ENCODE assay signal across 8 cellular contexts in genomic region chr5:140555747-140556312, GRCh38. TPM values are rescaled to one million over a fixed set of nuclear protein-coding genes. Genes with fewer than 3 reads are reported as not detected.
DNase-seq lines count a peak whose midpoint lies in the region; ATAC-seq and TF ChIP-seq lines count a peak whose summit lies in the region.

No MANE protein-coding gene starts in this region.

- peak overlapping the region; percentile 86 for H3K4me2 ChIP-seq in Karpas-422 (ENCODE audit: low read depth, low read length, poor library complexity, severe bottlenecking)

- H3K36me3 ChIP-seq in Karpas-422 (ENCODE audit: insufficient read depth, low read length): peaks cover 25% of the 10 kb centered on the region; the same call in 1 of the 2 replicates
- peaks cover 12% of the 10 kb centered on the region for H3K36me3 ChIP-seq in colonic mucosa

- H3K27ac ChIP-seq in Karpas-422 (ENCODE audit: low read length): peak overlapping the region; percentile 72
- no peak overlapping the region for H3K27ac ChIP-seq in colonic mucosa

- H3K9me3 Mint-ChIP-seq in nephron progenitor cell: no peaks in the 10 kb centered on the region

- peak; percentile 56 for DNase-seq in Karpas-422
- DNase-seq in colonic mucosa: no peak
- DNase-seq in nephron progenitor cell: no peak
- no peak for DNase-seq in NCI-H1694 (lab: John Stamatoyannopoulos, UW)
- DNase-seq in sciatic nerve (ENCODE audit: low spot score): no peak
- DNase-seq in DMS153 treated with DMSO at 0.1 percent for 48 hours (lab: John Stamatoyannopoulos, UW; ENCODE audit: unreplicated experiment): no peak
- DNase-seq in cerebellum (ENCODE audit: low spot score): no peak

- peaks cover 35% of the 10 kb centered on the region for H3K4me1 Mint-ChIP-seq in nephron progenitor cell

- peak overlapping the region; percentile 92 for H3K9ac ChIP-seq in Karpas-422 (ENCODE audit: low read length)
- peak overlapping the region; percentile 4 to 90 for H3K9ac ChIP-seq in colonic mucosa (ENCODE audit: low read depth in 2 of 2, low read length in 2 of 2)

- peak overlapping the region; percentile 93 for H3K4me3 Mint-ChIP-seq in nephron progenitor cell

- peak overlapping the region; percentile 99 for H3K4me3 ChIP-seq in GM08714 (ENCODE audit: low read length)
- H3K4me3 ChIP-seq in Karpas-422 (ENCODE audit: low read length): peak overlapping the region; percentile 89
- peak overlapping the region; percentile 71 for H3K4me3 ChIP-seq in colonic mucosa

- H3K4me1 ChIP-seq in Karpas-422 (ENCODE audit: low read length) (peaks cover 47% of the 10 kb centered on the region), colonic mucosa (peaks cover 16% of the 10 kb centered on the region)

- no peak overlapping the region for H3K27ac Mint-ChIP-seq in nephron progenitor cell

- H2AFZ ChIP-seq in Karpas-422 (ENCODE audit: low read length): no peak overlapping the region

- H3K27me3 ChIP-seq in Karpas-422 (ENCODE audit: low read length) (no peaks in the 10 kb centered on the region), colonic mucosa (no peaks in the 10 kb centered on the region)

- no peaks in the 10 kb centered on the region for H3K27me3 Mint-ChIP-seq in nephron progenitor cell (ENCODE audit: low read depth, poor library complexity)

- TF ChIP-seq CTCF in colonic mucosa (IDR thresholded peaks at IDR 0.05): no peak
- no peak for TF ChIP-seq CTCF in nephron progenitor cell (IDR thresholded peaks at IDR 0.05)

- H3K9me2 ChIP-seq in Karpas-422 (replicated peaks; ENCODE audit: insufficient read depth, low read length): no peaks in the 10 kb centered on the region

- H3K9me3 ChIP-seq in Karpas-422 (ENCODE audit: low read length) (no peaks in the 10 kb centered on the region), colonic mucosa (no peaks in the 10 kb centered on the region)

- H3K36me3 Mint-ChIP-seq in nephron progenitor cell (ENCODE audit: low read depth): peaks cover 28% of the 10 kb centered on the region

- no peak for ATAC-seq in sciatic nerve

- H3K79me2 ChIP-seq in Karpas-422 (ENCODE audit: low read length): peaks cover 59% of the 10 kb centered on the region

- no peaks in the 10 kb centered on the region for H4K20me1 ChIP-seq in Karpas-422 (ENCODE audit: insufficient read depth, low read depth, low read length)

- intact Hi-C loops in colonic mucosa (cut with DNase I) (no loop called here), sciatic nerve (cut with DNase I) (no loop called here)

RNA-seq across cellular contexts. Expression of gene SRA1, which starts 1.4 kb away (rescaled TPM):
- total RNA-seq in Karpas-422 (2014; rRNA removed; shearing (Covaris generic); ENCODE audit: low replicate concordance): 27.1 and 45.7 TPM in 2 replicates
- 10 to 100 TPM; 24.5 to 34.1 TPM for total RNA-seq in colonic mucosa
- total RNA-seq in sciatic nerve: 23.2 TPM
- 22.5 TPM for total RNA-seq in cerebellum

RNA-seq across cellular contexts. Expression of gene EIF4EBP3, which starts 8.4 kb away (rescaled TPM):
- total RNA-seq in Karpas-422 (2014; rRNA removed; shearing (Covaris generic); ENCODE audit: low replicate concordance): 7.3 and 12.2 TPM in 2 replicates
- total RNA-seq in colonic mucosa (10 to 100 TPM; 13.5 to 13.8 TPM), sciatic nerve (12.6 TPM), cerebellum (not detected)

RNA-seq across cellular contexts. Expression of gene APBB3, which starts 8.6 kb away (rescaled TPM):
- 33.2 and 42.2 TPM in 2 replicates for total RNA-seq in Karpas-422 (2014; rRNA removed; shearing (Covaris generic); ENCODE audit: low replicate concordance)
- total RNA-seq in colonic mucosa (10 to 100 TPM; 11.0 to 17.0 TPM), sciatic nerve (43.1 TPM), cerebellum (38.8 TPM)

RNA-seq across cellular contexts. Expression of gene SLC35A4, which starts 8.8 kb away (rescaled TPM):
- 19.0 and 33.5 TPM in 2 replicates for total RNA-seq in Karpas-422 (2014; rRNA removed; shearing (Covaris generic); ENCODE audit: low replicate concordance)
- total RNA-seq in colonic mucosa: 100 to 1,000 TPM in 1 of 2 donors, 10 to 100 TPM in 1; 78.1 to 129 TPM
- 37.9 TPM for total RNA-seq in sciatic nerve
- total RNA-seq in cerebellum: 11.5 TPM
